Comparison of ENCODE assay signal across 16 cellular contexts in genomic region chr7:159119026-159119741, GRCh38. TPM values are rescaled to one million over a fixed set of nuclear protein-coding genes. Genes with fewer than 3 reads are reported as not detected.
DNase-seq lines count a peak whose midpoint lies in the region; TF ChIP-seq lines count a peak whose summit lies in the region.
"Had no signal": no experiment of that assay in that cellular context is flagged by ENCODE, and none has a peak within 500 bp of the region (broad histone marks: within the 10 kb centered on the region; RNA-seq: fewer than 3 reads in every experiment).

No MANE protein-coding gene starts in this region.

- H3K27ac ChIP-seq in left ventricle myocardium inferior (replicated peaks), result no peak overlapping the region
- H3K27ac ChIP-seq in spleen, result no peak overlapping the region
- H3K27ac ChIP-seq: SJCRH30 had no signal

- peaks cover 46% of the 10 kb centered on the region for H3K27me3 Mint-ChIP-seq in chondrocyte (ENCODE audit: low read depth)

- H3K4me3 ChIP-seq in left ventricle myocardium inferior, result no peak overlapping the region
- H3K4me3 ChIP-seq in spleen, result no peak overlapping the region
- H3K4me3 ChIP-seq: MG63, SJCRH30 had no signal

- H3K36me3 Mint-ChIP-seq in chondrocyte (ENCODE audit: low read depth), result no peaks in the 10 kb centered on the region

- H3K36me3 ChIP-seq in left ventricle myocardium inferior (no peaks in the 10 kb centered on the region), spleen (no peaks in the 10 kb centered on the region)
- H3K36me3 ChIP-seq: BE2C, MG63, SJCRH30 had no signal

- H3K9me3 Mint-ChIP-seq in chondrocyte (ENCODE audit: low read depth), result peaks cover 6% of the 10 kb centered on the region

- H3K4me3 Mint-ChIP-seq in chondrocyte (ENCODE audit: unreplicated experiment), result no peak overlapping the region

- WGBS in spleen, 5 donors, result 76 to 90% (median 84%) methylated on average over 4 to 19 of the region's 19 CpGs

- no peak overlapping the region for H3K27ac Mint-ChIP-seq in chondrocyte (ENCODE audit: unreplicated experiment)

- H3K27me3 ChIP-seq in left ventricle myocardium inferior (ENCODE audit: low read depth) (no peaks in the 10 kb centered on the region), spleen (replicated peaks in 1 of 7) (peaks cover 0 to 60% (median 0%) of the 10 kb centered on the region in 7 donors)
- H3K27me3 ChIP-seq: BE2C, MG63, SJCRH30 had no signal

- H3K4me1 Mint-ChIP-seq in chondrocyte (ENCODE audit: low read depth), result no peaks in the 10 kb centered on the region

- H3K4me1 ChIP-seq in left ventricle myocardium inferior (peaks cover 18% of the 10 kb centered on the region), spleen (peaks cover 0 to 6% (median 1%) of the 10 kb centered on the region in 6 donors)
- H3K4me1 ChIP-seq: BE2C, SJCRH30 had no signal

- DNase-seq in cardiac septum (ENCODE audit: low spot score) (peak; percentile 66), left ventricle myocardium inferior (no peak), chondrocyte (ENCODE audit: low spot score) (peak; percentile 83), left kidney (ENCODE audit: low read depth, low spot score) (peak; percentile 65), spleen (peak; percentile 54), activated gamma-delta T cell (lab: John Stamatoyannopoulos, UW) (no peak), HPDE6-E6E7 (ENCODE audit: extremely low spot score) (no peak)
- DNase-seq: BE2C, Kasumi-1, MG63, NCI-H1048, NCI-H1417 treated with DMSO at 0.1 percent for 48 hours, NCI-H187, NCI-H510A, SJCRH30 had no signal

- TF ChIP-seq CTCF in left ventricle myocardium inferior (IDR thresholded peaks at IDR 0.05; ENCODE audit: borderline replicate concordance), result no peak
- no peak for TF ChIP-seq CTCF in chondrocyte (IDR thresholded peaks at IDR 0.05)
- no peak for TF ChIP-seq CTCF in spleen (IDR thresholded peaks at IDR 0.05 in 8 of 11, conservative IDR thresholded peaks at IDR 0.05 in 3 of 11)

- TF ChIP-seq POLR2A in spleen (IDR thresholded peaks at IDR 0.05), result no peak

- intact Hi-C loops in cardiac septum (cut with DNase I), result no loop called here
- intact Hi-C loops in left ventricle myocardium inferior (cut with micrococcal nuclease), result no loop called here
- intact Hi-C loops in spleen (cut with DNase I; ENCODE audit: low total_unique reads), result no loop called here

- H3K9me3 ChIP-seq in left ventricle myocardium inferior (replicated peaks) (peaks cover 4% of the 10 kb centered on the region), spleen (peaks cover 0 to 8% (median 0%) of the 10 kb centered on the region in 8 donors)
- H3K9me3 ChIP-seq: BE2C, MG63, SJCRH30 had no signal

RNA-seq across cellular contexts. Expression of gene VIPR2, which starts 25.5 kb away (rescaled TPM):
- total RNA-seq in cardiac septum (23.2 TPM), left ventricle myocardium inferior (17.5 TPM), chondrocyte (0.07 TPM in 1 of 3 replicates, not detected in the others), spleen (1 to 10 TPM in 1 of 7 donors, under 1 TPM in 6; 0.61 to 1.4 (median 0.68) TPM)
- under 1 TPM; 0.41 to 0.58 (median 0.48) TPM for polyA plus RNA-seq in spleen
- total RNA-seq: A673 had no signal

Comparison
In these comparisons a context has a peak if more than half of its experiments do, and no peak if none do; other contexts are left out.
1. DNase-seq: peak in cardiac septum (single experiment), chondrocyte (single experiment), left kidney (single experiment) and spleen (single experiment); none in left ventricle myocardium inferior (single experiment), activated gamma-delta T cell (single experiment) and HPDE6-E6E7 (single experiment).